In genomic region chr10:72297281-72297967, GRCh38 we compare ENCODE assay signal across 8 cellular contexts. TPM values are rescaled to one million over a fixed set of nuclear protein-coding genes. Genes with fewer than 3 reads are reported as not detected.
DNase-seq lines count a peak whose midpoint lies in the region; ATAC-seq and TF ChIP-seq lines count a peak whose summit lies in the region.

No MANE protein-coding gene starts in this region.

- DNase-seq in AG10803 (ENCODE audit: low read depth) (peak; percentile 99), T-helper 22 cell (ENCODE audit: low read depth) (peak; percentile 98), astrocyte of the cerebellum (ENCODE audit: low read depth) (peak; percentile 88), spleen (peak; percentile 99), iPS-NIHi11 (ENCODE audit: low spot score) (no peak)

- in situ Hi-C loops in astrocyte of the cerebellum (cut with HindIII; ENCODE audit: low sequenced_read_pairs) = no loop called here

- 0 to 1% (median 0%) methylated on average over 16 to 44 of the region's 44 CpGs for WGBS in spleen, 5 donors

- ATAC-seq in GM19397 (IDR thresholded peaks at IDR 0.05; ENCODE audit: unreplicated experiment) = peak; percentile 53
- ATAC-seq in HG03521 (IDR thresholded peaks at IDR 0.05; ENCODE audit: unreplicated experiment) = peak; percentile 53

- TF ChIP-seq CTCF in AG10803 (conservative IDR thresholded peaks at IDR 0.05; ENCODE audit: low read length) (no peak), astrocyte of the cerebellum (IDR thresholded peaks at IDR 0.05; ENCODE audit: low read depth, low read length, missing control alignments) (no peak), spleen (IDR thresholded peaks at IDR 0.05 in 8 of 11, conservative IDR thresholded peaks at IDR 0.05 in 3 of 11) (peak in 2 of 11 experiments; percentile 3 to 11)

- peaks cover 6% of the 10 kb centered on the region for H3K27me3 ChIP-seq in iPS-18a (ENCODE audit: control insufficient read depth, insufficient read depth, low read length)
- H3K27me3 ChIP-seq in spleen (replicated peaks in 1 of 7) = no peaks in the 10 kb centered on the region

- peak; percentile 59 to 86 (median 72) for TF ChIP-seq POLR2A in spleen (IDR thresholded peaks at IDR 0.05)

- intact Hi-C loops in spleen (cut with DNase I; ENCODE audit: low total_unique reads) = no loop called here

- H3K27ac ChIP-seq in iPS-18a (ENCODE audit: low read length) = peak overlapping the region; percentile 80
- H3K27ac ChIP-seq in spleen = peak overlapping the region; percentile 94 to 100 (median 98)

- H3K9ac ChIP-seq in iPS-18a (ENCODE audit: low read length) = peak overlapping the region; percentile 77

- H3K4me3 ChIP-seq in AG10803 (ENCODE audit: low read length) (peak overlapping the region; percentile 62), astrocyte of the cerebellum (ENCODE audit: low read depth, low read length) (peak overlapping the region; percentile 48), iPS-18a (ENCODE audit: low read length) (peak overlapping the region; percentile 86), spleen (peak overlapping the region; percentile 26 to 75 (median 53))

- H3K4me1 ChIP-seq in iPS-18a (ENCODE audit: control insufficient read depth, low read depth, low read length) (peaks cover 12% of the 10 kb centered on the region), spleen (peaks cover 21 to 74% (median 35%) of the 10 kb centered on the region in 6 donors)

- H3K36me3 ChIP-seq in iPS-18a (ENCODE audit: control insufficient read depth, low read depth, low read length) (no peaks in the 10 kb centered on the region), spleen (no peaks in the 10 kb centered on the region)

- H3K9me3 ChIP-seq in iPS-18a (ENCODE audit: control insufficient read depth, low read depth, low read length) = no peaks in the 10 kb centered on the region
- no peaks in the 10 kb centered on the region for H3K9me3 ChIP-seq in spleen

RNA-seq across cellular contexts. Expression of gene DDIT4, which starts 23.7 kb away (rescaled TPM):
- 100 to 1,000 TPM; 103 to 308 (median 249) TPM for total RNA-seq in spleen
- polyA plus RNA-seq in spleen = 100 to 1,000 TPM in 2 of 3 donors, 10 to 100 TPM in 1; 99.3 to 247 (median 209) TPM

RNA-seq across cellular contexts. Expression of gene DNAJB12, which starts 57.3 kb away (rescaled TPM):
- total RNA-seq in spleen = 10 to 100 TPM; 32.7 to 55.4 (median 41.6) TPM
- polyA plus RNA-seq in spleen = 10 to 100 TPM; 13.6 to 16.5 (median 14.3) TPM
